Comparison of ENCODE assay signal across 27 cellular contexts in genomic region chr7:139976055-139976837, GRCh38.
"Had no signal": no experiment of that assay in that cellular context is flagged by ENCODE, and none has a peak within 500 bp of the region (broad histone marks: within the 10 kb centered on the region; RNA-seq: fewer than 3 reads in every experiment).

No MANE protein-coding gene starts in this region.

- H3K9me2 ChIP-seq: SK-N-SH had no signal

- H3K4me3 Mint-ChIP-seq: activated CD4-positive, alpha-beta memory T cell treated with anti-CD3 and anti-CD28 coated beads, Interleukin-2, amount 10 ng/mL, durations not matched to agents 7 days and 5 days; activated CD4-positive, alpha-beta T cell treated with anti-CD3 and anti-CD28 coated beads for 36 hours; activated naive CD4-positive, alpha-beta T cell treated with anti-CD3 and anti-CD28 coated beads, Interleukin-2, amount 10 ng/mL, durations not matched to agents 7 days and 5 days; activated naive CD8-positive, alpha-beta T cell treated with anti-CD3 and anti-CD28 coated beads for 36 hours had no signal

- H3K27me3 ChIP-seq: brain microvascular endothelial cell, cardiac muscle cell, MG63 had no signal

- H3K9me3 ChIP-seq: MG63, SK-N-SH had no signal

- H3K9me3 Mint-ChIP-seq: activated CD4-positive, alpha-beta memory T cell treated with anti-CD3 and anti-CD28 coated beads, Interleukin-2, amount 10 ng/mL, durations not matched to agents 7 days and 5 days; activated naive CD8-positive, alpha-beta T cell treated with anti-CD3 and anti-CD28 coated beads for 36 hours; activated T-helper 2 cell treated with anti-CD3 and anti-CD28 coated beads, Interferon-gamma antibody, Interleukin-2, Interleukin-4, amounts not matched to agents 10 μg/mL and 5 μg/mL and 100 μg/mL, durations not matched to agents 14 hours and 24 hours and 36 hours had no signal

- H3K27ac ChIP-seq: brain microvascular endothelial cell, cardiac muscle cell, WERI-Rb-1 had no signal

- ATAC-seq: activated CD4-positive, alpha-beta T cell treated with anti-CD3 and anti-CD28 coated beads for 36 hours; Panc1; Right ventricle myocardium inferior had no signal

- H3K27ac Mint-ChIP-seq: activated CD4-positive, alpha-beta memory T cell treated with anti-CD3 and anti-CD28 coated beads, Interleukin-2, amount 10 ng/mL, durations not matched to agents 7 days and 5 days; activated CD4-positive, alpha-beta T cell treated with anti-CD3 and anti-CD28 coated beads for 36 hours; activated naive CD4-positive, alpha-beta T cell treated with anti-CD3 and anti-CD28 coated beads, Interleukin-2, amount 10 ng/mL, durations not matched to agents 7 days and 5 days; activated naive CD8-positive, alpha-beta T cell treated with anti-CD3 and anti-CD28 coated beads for 36 hours; activated T-helper 2 cell treated with anti-CD3 and anti-CD28 coated beads, Interferon-gamma antibody, Interleukin-2, Interleukin-4, amounts not matched to agents 10 μg/mL and 5 μg/mL and 100 μg/mL, durations not matched to agents 14 hours and 24 hours and 36 hours had no signal

- H3K36me3 Mint-ChIP-seq: activated naive CD4-positive, alpha-beta T cell treated with anti-CD3 and anti-CD28 coated beads, Interleukin-2, amount 10 ng/mL, durations not matched to agents 7 days and 5 days; activated naive CD8-positive, alpha-beta T cell treated with anti-CD3 and anti-CD28 coated beads for 36 hours had no signal

- H3K36me3 ChIP-seq: brain microvascular endothelial cell, cardiac muscle cell, MG63, WERI-Rb-1 had no signal

- H3K4me2 ChIP-seq: SK-N-SH had no signal

- H3K9ac ChIP-seq: SK-N-SH had no signal

- H3K4me3 ChIP-seq: cardiac muscle cell, MG63 had no signal

- H3K27me3 Mint-ChIP-seq: activated CD4-positive, alpha-beta memory T cell treated with anti-CD3 and anti-CD28 coated beads, Interleukin-2, amount 10 ng/mL, durations not matched to agents 7 days and 5 days; activated CD4-positive, alpha-beta T cell treated with anti-CD3 and anti-CD28 coated beads for 36 hours; activated naive CD8-positive, alpha-beta T cell treated with anti-CD3 and anti-CD28 coated beads for 36 hours had no signal

- DNase-seq: activated CD4-positive, alpha-beta memory T cell treated with anti-CD3 and anti-CD28 coated beads, Interleukin-2, amount 10 ng/mL, durations not matched to agents 7 days and 5 days; activated CD4-positive, alpha-beta T cell treated with anti-CD3 and anti-CD28 coated beads for 36 hours; activated CD4-positive, alpha-beta T cell treated with anti-CD3 and anti-CD28 coated beads, Interleukin-2, amount 50 U/mL, for 1 hour; activated gamma-delta T cell treated with Interleukin-2 at 50 U/mL for 16 hours; activated naive CD4-positive, alpha-beta T cell treated with anti-CD3 and anti-CD28 coated beads, Interleukin-2, amount 10 ng/mL, durations not matched to agents 7 days and 5 days; activated naive CD8-positive, alpha-beta T cell treated with anti-CD3 and anti-CD28 coated beads for 36 hours; activated T-cell treated with anti-CD3 and anti-CD28 coated beads for 4 hours; activated T-cell treated with anti-CD3 and anti-CD28 coated beads, Interleukin-2, amount 50 U/mL, for 48 hours; brain microvascular endothelial cell; MG63; NCI-H1092 treated with DMSO at 0.1 percent for 48 hours; NCI-H1417 treated with DMSO at 0.1 percent for 48 hours; NCI-H1694; NCI-H2029; NCI-H2107; NCI-H2171 treated with DMSO at 0.1 percent for 48 hours; NCI-H226; NCI-H526 treated with DMSO at 0.1 percent for 48 hours; NK-92 treated with Interleukin-12 subunit alpha and Interleukin-12 subunit beta, amount 100 ng/mL, for 24 hours; RPMI8226; SK-N-SH; T-helper 1 cell; WERI-Rb-1 had no signal
